Comparison of ENCODE assay signal across 28 cellular contexts in genomic region chrX:130012683-130013082, GRCh38.
"Had no signal": no experiment of that assay in that cellular context is flagged by ENCODE, and none has a peak within 500 bp of the region (broad histone marks: within the 10 kb centered on the region; RNA-seq: fewer than 3 reads in every experiment).

No MANE protein-coding gene starts in this region.

- H3K4me1 Mint-ChIP-seq: endodermal cell, mesothelial cell of epicardium, naive B cell had no signal

- ATAC-seq: effector memory CD8-positive, alpha-beta T cell; esophagus mucosa; gastrocnemius medialis; heart right ventricle; left cardiac atrium; left lung; left ventricle myocardium superior; lower lobe of right lung; mucosa of descending colon had no signal

- H3K4me3 ChIP-seq: colonic mucosa, esophagus squamous epithelium, gastrocnemius medialis, heart right ventricle, left lung, lower lobe of right lung, mucosa of descending colon had no signal

- H3K27ac ChIP-seq: colonic mucosa, epithelial cell of prostate, esophagus squamous epithelium, gastrocnemius medialis, heart right ventricle, left lung, lower lobe of right lung had no signal

- H3K9me3 Mint-ChIP-seq: dendritic cell treated with granulocyte-macrophage colony-stimulating factor and Interleukin-4, amounts not matched to agents 40 ng/mL and 50 ng/mL, for 4 days; effector memory CD8-positive, alpha-beta T cell; mesothelial cell of epicardium; naive B cell had no signal

- H3K27me3 Mint-ChIP-seq: dendritic cell treated with granulocyte-macrophage colony-stimulating factor and Interleukin-4, amounts not matched to agents 40 ng/mL and 50 ng/mL, for 4 days; effector memory CD8-positive, alpha-beta T cell; naive B cell had no signal

- H3K27me3 ChIP-seq: colonic mucosa, esophagus squamous epithelium, gastrocnemius medialis, heart right ventricle, left lung had no signal

- H3K27ac Mint-ChIP-seq: dendritic cell treated with granulocyte-macrophage colony-stimulating factor and Interleukin-4, amounts not matched to agents 40 ng/mL and 50 ng/mL, for 4 days; endodermal cell; mesothelial cell of epicardium; naive B cell had no signal

- DNase-seq: colonic mucosa; cortex of kidney; effector CD8-positive, alpha-beta T cell; effector memory CD8-positive, alpha-beta T cell; endodermal cell; erythroblast; esophagus squamous epithelium; foreskin fibroblast; foreskin melanocyte; gastrocnemius medialis; glutamatergic neuron; head of caudate nucleus; heart right ventricle; hippocampal formation; left cardiac atrium; left lung; left ventricle myocardium superior; lower lobe of right lung; mesenchymal stem cell; mucosa of descending colon; naive B cell had no signal

- H3K36me3 ChIP-seq: colonic mucosa had no signal

- H3K9me3 ChIP-seq: colonic mucosa, esophagus squamous epithelium, gastrocnemius medialis, heart right ventricle, left lung, lower lobe of right lung, mucosa of descending colon had no signal

- H3K4me1 ChIP-seq: colonic mucosa, esophagus squamous epithelium, gastrocnemius medialis, heart right ventricle, left lung, lower lobe of right lung had no signal

- H3K4me3 Mint-ChIP-seq: dendritic cell treated with granulocyte-macrophage colony-stimulating factor and Interleukin-4, amounts not matched to agents 40 ng/mL and 50 ng/mL, for 4 days; effector memory CD8-positive, alpha-beta T cell; endodermal cell; mesothelial cell of epicardium had no signal

- FAIRE-seq: endometrium, islet of Langerhans, keratinocyte had no signal
